Comparison of ENCODE assay signal across 24 cellular contexts in the genomic region with DNA sequence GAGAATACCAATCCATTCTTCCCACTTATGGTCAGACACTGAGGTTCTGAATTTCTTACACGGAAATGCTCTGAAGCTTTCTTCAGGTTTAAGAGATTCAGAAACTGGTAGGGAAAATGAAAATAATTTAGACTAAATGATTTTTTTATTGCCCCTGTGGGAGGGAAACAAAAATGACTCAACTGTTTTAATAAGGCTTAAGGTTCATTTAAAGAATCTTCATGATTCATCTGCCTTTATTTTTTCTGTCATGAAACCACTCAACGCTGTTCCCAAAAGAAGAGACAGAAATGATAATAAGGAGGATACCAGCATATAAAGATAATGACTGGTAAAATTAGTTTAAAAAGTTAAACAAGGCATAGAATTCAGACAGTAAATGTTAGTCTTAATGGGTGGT. TPM values are rescaled to one million over a fixed set of nuclear protein-coding genes. Genes with fewer than 3 reads are reported as not detected.
"Had no signal": no experiment of that assay in that cellular context is flagged by ENCODE, and none has a peak within 500 bp of the region (broad histone marks: within the 10 kb centered on the region; RNA-seq: fewer than 3 reads in every experiment).

No MANE protein-coding gene starts in this region.

- H3K4me3 Mint-ChIP-seq: activated naive CD8-positive, alpha-beta T cell treated with anti-CD3 and anti-CD28 coated beads for 36 hours; endodermal cell; immature natural killer cell; stimulated activated memory B cell treated with anti-CD40 and anti-IgM and Interleukin-4, amounts not matched to agents 10 μg/mL and 1 μg/mL and 100 μg/mL, for 72 hours; T-helper 17 cell had no signal

- H3K27ac Mint-ChIP-seq: activated naive CD8-positive, alpha-beta T cell treated with anti-CD3 and anti-CD28 coated beads for 36 hours; endodermal cell; immature natural killer cell; stimulated activated memory B cell treated with anti-CD40 and anti-IgM and Interleukin-4, amounts not matched to agents 10 μg/mL and 1 μg/mL and 100 μg/mL, for 72 hours; T-helper 17 cell had no signal

- H3K27ac ChIP-seq: ovary, tibial artery had no signal

- H3K4me3 ChIP-seq: ovary, tibial artery had no signal

- H3K36me3 ChIP-seq: ovary, tibial artery had no signal

- H3K27me3 ChIP-seq: ovary, tibial artery had no signal

- H3K9me3 ChIP-seq: ovary, tibial artery had no signal

- H3K36me3 Mint-ChIP-seq: activated naive CD8-positive, alpha-beta T cell treated with anti-CD3 and anti-CD28 coated beads for 36 hours; immature natural killer cell; stimulated activated memory B cell treated with anti-CD40 and anti-IgM and Interleukin-4, amounts not matched to agents 10 μg/mL and 1 μg/mL and 100 μg/mL, for 72 hours had no signal

- H3K27me3 Mint-ChIP-seq: activated naive CD8-positive, alpha-beta T cell treated with anti-CD3 and anti-CD28 coated beads for 36 hours; stimulated activated memory B cell treated with anti-CD40 and anti-IgM and Interleukin-4, amounts not matched to agents 10 μg/mL and 1 μg/mL and 100 μg/mL, for 72 hours; T-helper 17 cell had no signal

- H3K9me3 Mint-ChIP-seq: endodermal cell had no signal

- H3K4me1 Mint-ChIP-seq: activated naive CD8-positive, alpha-beta T cell treated with anti-CD3 and anti-CD28 coated beads for 36 hours; endodermal cell; immature natural killer cell; stimulated activated memory B cell treated with anti-CD40 and anti-IgM and Interleukin-4, amounts not matched to agents 10 μg/mL and 1 μg/mL and 100 μg/mL, for 72 hours; T-helper 17 cell had no signal

- H3K4me1 ChIP-seq: tibial artery had no signal

- ATAC-seq: left lobe of liver; stimulated activated memory B cell treated with anti-CD40 and anti-IgM and Interleukin-4, amounts not matched to agents 10 μg/mL and 1 μg/mL and 100 μg/mL, for 72 hours; T-helper 17 cell had no signal

- DNase-seq: activated CD4-positive, alpha-beta T cell treated with anti-CD3 and anti-CD28 coated beads, Interleukin-2, amount 50 U/mL, for 1 hour; activated CD4-positive, CD25-positive, alpha-beta regulatory T cell; activated CD8-positive, alpha-beta memory T cell treated with anti-CD3 and anti-CD28 coated beads for 24 hours; activated naive CD8-positive, alpha-beta T cell treated with anti-CD3 and anti-CD28 coated beads for 36 hours; endodermal cell; foreskin melanocyte; head of caudate nucleus; immature natural killer cell; midbrain; ovary; stimulated activated CD4-positive, alpha-beta T cell treated with anti-CD3 and anti-CD28 coated beads, Interleukin-2, amount 100 ng/mL, for 48 hours; T-helper 17 cell; tibial artery had no signal

RNA-seq across cellular contexts. Expression of gene FAM47B, which starts 39.3 kb away (rescaled TPM):
- total RNA-seq: activated naive CD8-positive, alpha-beta T cell treated with anti-CD3 and anti-CD28 coated beads for 36 hours; bronchial epithelial cell; cerebellum; dermis microvascular lymphatic vessel endothelial cell; endodermal cell; left lobe of liver; lung microvascular endothelial cell; myocyte; ovary; renal cortical epithelial cell; subcutaneous adipose tissue; T-helper 17 cell had no signal
- polyA plus RNA-seq: esophagus, immature natural killer cell, neural cell, ovary had no signal
